In the genomic region with DNA sequence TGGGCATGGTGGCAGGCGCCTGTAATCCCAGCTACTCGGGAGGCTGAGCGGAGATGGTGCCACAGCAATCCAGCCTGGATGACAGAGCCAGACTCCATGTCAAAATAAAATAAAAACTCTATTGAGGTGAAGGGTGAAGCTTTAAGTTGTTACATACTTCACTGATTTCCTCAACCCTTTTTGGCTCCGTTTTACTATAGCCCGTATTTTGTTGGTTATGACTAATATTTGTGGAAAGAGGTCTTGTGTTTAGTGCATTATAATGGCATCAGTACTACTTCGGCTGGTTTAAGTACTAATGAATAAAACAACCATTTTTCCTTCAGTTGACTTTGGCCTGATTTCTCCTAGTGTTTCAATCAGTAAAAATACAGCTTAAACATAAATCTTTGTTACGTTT, we compare ENCODE assay signal across 20 cellular contexts. TPM values are rescaled to one million over a fixed set of nuclear protein-coding genes. Genes with fewer than 3 reads are reported as not detected.
DNase-seq lines count a peak whose midpoint lies in the region; ATAC-seq, FAIRE-seq and TF ChIP-seq lines count a peak whose summit lies in the region.
"Had no signal": no experiment of that assay in that cellular context is flagged by ENCODE, and none has a peak within 500 bp of the region (broad histone marks: within the 10 kb centered on the region; RNA-seq: fewer than 3 reads in every experiment).

No MANE protein-coding gene starts in this region.

- H4K5ac ChIP-seq in H1 (ENCODE audit: insufficient read length, low read depth, low read length), result peak overlapping the region; percentile 43

- no peak overlapping the region for H3K4ac ChIP-seq in H1 (replicated peaks; ENCODE audit: insufficient read length, low read depth, low read length)
- H3K4ac ChIP-seq in mesenchymal stem cell (ENCODE audit: low read depth in 1 of 2, low read length in 2 of 2), result no peak overlapping the region

- no peak overlapping the region for H2BK5ac ChIP-seq in H1 (ENCODE audit: low read depth, low read length)
- no peak overlapping the region for H2BK5ac ChIP-seq in mesenchymal stem cell (ENCODE audit: low read depth, low read length, poor library complexity, severe bottlenecking)

- no peak overlapping the region for H3K14ac ChIP-seq in H1 (ENCODE audit: insufficient read length)
- H3K14ac ChIP-seq in mesenchymal stem cell (ENCODE audit: low read length in 2 of 2), result no peak overlapping the region

- FAIRE-seq in H1 (lab: Jason Lieb, UNC), result no peak
- FAIRE-seq: RCC 7860 had no signal

- no peaks in the 10 kb centered on the region for H4K20me1 ChIP-seq in H1 (replicated peaks in 1 of 2; ENCODE audit: control insufficient read depth in 1 of 2, insufficient read depth in 2 of 2, low read length in 2 of 2)

- TF ChIP-seq RAD21 in H1 (IDR thresholded peaks at IDR 0.05 in 1 of 2, conservative IDR thresholded peaks at IDR 0.05 in 1 of 2; ENCODE audit: low read depth in 2 of 2, low read length in 2 of 2), result no peak

- H2AK5ac ChIP-seq in H1 (ENCODE audit: low read depth, low read length), result no peak overlapping the region
- H2AK5ac ChIP-seq in mesenchymal stem cell (ENCODE audit: low read length, severe bottlenecking), result no peak overlapping the region

- H3K4me3 ChIP-seq in H1 (ENCODE audit: extremely low read depth in 1 of 4, insufficient read depth in 2 of 4, low read depth in 3 of 4, low read length in 4 of 4), result no peak overlapping the region
- H3K4me3 ChIP-seq in mesenchymal stem cell (ENCODE audit: insufficient read depth in 1 of 2, low read depth in 1 of 2, low read length in 2 of 2), result no peak overlapping the region

- H3K79me1 ChIP-seq in H1 (ENCODE audit: low read depth, low read length) (no peaks in the 10 kb centered on the region), mesenchymal stem cell (replicated peaks; ENCODE audit: low read length, poor library complexity, severe bottlenecking) (no peaks in the 10 kb centered on the region)

- no peak overlapping the region for H2BK120ac ChIP-seq in H1 (replicated peaks; ENCODE audit: low read depth, low read length)
- H2BK120ac ChIP-seq in mesenchymal stem cell (ENCODE audit: low read depth, low read length), result no peak overlapping the region

- H2AFZ ChIP-seq in H1 (ENCODE audit: low read length) (no peak overlapping the region), mesenchymal stem cell (ENCODE audit: low read depth, low read length) (no peak overlapping the region)

- no peak overlapping the region for H3K4me3 Mint-ChIP-seq in stimulated activated naive CD8-positive, alpha-beta T cell treated with anti-CD3 and anti-CD28 coated beads, Interleukin-15, amount 100 ng/mL, for 72 hours
- H3K4me3 Mint-ChIP-seq: CD4-positive, CD25-positive, alpha-beta regulatory T cell had no signal

- peak; percentile 41 for DNase-seq in AG08395 (ENCODE audit: low spot score)
- peak; percentile 36 for DNase-seq in HCEC 1CT
- DNase-seq in H1 (ENCODE audit: low read depth in 1 of 2, low spot score in 2 of 2), result no peak
- no peak for DNase-seq in mesenchymal stem cell
- no peak for DNase-seq in NCI-H226
- no peak for DNase-seq in posterior cingulate gyrus
- no peak for DNase-seq in stimulated activated naive CD8-positive, alpha-beta T cell treated with anti-CD3 and anti-CD28 coated beads, Interleukin-15, amount 100 ng/mL, for 72 hours
- DNase-seq in 8988T, result no peak
- DNase-seq: CD4-positive, CD25-positive, alpha-beta regulatory T cell; DMS79; GF-D8; Kasumi-1; NCI-H1417; NCI-H2029; NCI-H510A treated with DMSO at 0.1 percent for 48 hours; SHP77 had no signal

- H3K27me3 Mint-ChIP-seq in stimulated activated naive CD8-positive, alpha-beta T cell treated with anti-CD3 and anti-CD28 coated beads, Interleukin-15, amount 100 ng/mL, for 72 hours, result no peaks in the 10 kb centered on the region
- H3K27me3 Mint-ChIP-seq: CD4-positive, CD25-positive, alpha-beta regulatory T cell had no signal

- no peak overlapping the region for H3K23ac ChIP-seq in H1 (ENCODE audit: insufficient read length)
- H3K23ac ChIP-seq in mesenchymal stem cell (ENCODE audit: low read length in 2 of 2), result no peak overlapping the region

- no peak overlapping the region for H3K27ac Mint-ChIP-seq in stimulated activated naive CD8-positive, alpha-beta T cell treated with anti-CD3 and anti-CD28 coated beads, Interleukin-15, amount 100 ng/mL, for 72 hours
- H3K27ac Mint-ChIP-seq: CD4-positive, CD25-positive, alpha-beta regulatory T cell had no signal

- H3K9me3 ChIP-seq in H1 (ENCODE audit: insufficient read depth in 2 of 2, low read depth in 1 of 2, low read length in 1 of 2) (no peaks in the 10 kb centered on the region), mesenchymal stem cell (ENCODE audit: control insufficient read depth, low read length) (no peaks in the 10 kb centered on the region)

- no peak overlapping the region for H3K18ac ChIP-seq in H1 (ENCODE audit: extremely low read depth, low read length)
- H3K18ac ChIP-seq in mesenchymal stem cell (ENCODE audit: low read depth in 1 of 2, low read length in 2 of 2), result no peak overlapping the region

- no peak for ATAC-seq in stimulated activated naive CD8-positive, alpha-beta T cell treated with anti-CD3 and anti-CD28 coated beads, Interleukin-15, amount 100 ng/mL, for 72 hours
- ATAC-seq: HCT116, SK-N-SH treated with all-trans-retinoic acid at 6 μM for 48 hours had no signal

- TF ChIP-seq CTCF in H1 (IDR thresholded peaks at IDR 0.05; ENCODE audit: control extremely low read depth in 1 of 3, insufficient read depth in 1 of 3, low read depth in 1 of 3, low read length in 3 of 3), result no peak

- H3K56ac ChIP-seq in H1 (replicated peaks; ENCODE audit: insufficient read length, low read depth, low read length), result no peak overlapping the region

- no peaks in the 10 kb centered on the region for H3K27me3 ChIP-seq in H1 (replicated peaks in 1 of 4; ENCODE audit: control insufficient read depth in 3 of 4, extremely low read depth in 1 of 4, insufficient read depth in 3 of 4, low read length in 3 of 4)
- H3K27me3 ChIP-seq in mesenchymal stem cell (ENCODE audit: control insufficient read depth in 1 of 2, insufficient read depth in 1 of 2, low read length in 2 of 2), result no peaks in the 10 kb centered on the region

- no peaks in the 10 kb centered on the region for H3K9me3 Mint-ChIP-seq in stimulated activated naive CD8-positive, alpha-beta T cell treated with anti-CD3 and anti-CD28 coated beads, Interleukin-15, amount 100 ng/mL, for 72 hours
- H3K9me3 Mint-ChIP-seq: CD4-positive, CD25-positive, alpha-beta regulatory T cell had no signal

- H2BK15ac ChIP-seq in H1 (ENCODE audit: low read length) (no peak overlapping the region), mesenchymal stem cell (ENCODE audit: low read depth, poor library complexity, severe bottlenecking) (no peak overlapping the region)

- H3K4me2 ChIP-seq in H1 (ENCODE audit: insufficient read depth in 1 of 2, low read depth in 2 of 2, low read length in 2 of 2) (no peak overlapping the region), mesenchymal stem cell (ENCODE audit: low read length, poor library complexity, severe bottlenecking) (no peak overlapping the region)

- H3K27ac ChIP-seq in H1 (ENCODE audit: low read depth, low read length), result no peak overlapping the region
- no peak overlapping the region for H3K27ac ChIP-seq in mesenchymal stem cell (ENCODE audit: low read length, poor library complexity, severe bottlenecking)

- no peaks in the 10 kb centered on the region for H3K4me1 Mint-ChIP-seq in stimulated activated naive CD8-positive, alpha-beta T cell treated with anti-CD3 and anti-CD28 coated beads, Interleukin-15, amount 100 ng/mL, for 72 hours
- H3K4me1 Mint-ChIP-seq: CD4-positive, CD25-positive, alpha-beta regulatory T cell had no signal

- TF ChIP-seq EP300 in H1 (IDR thresholded peaks at IDR 0.05; ENCODE audit: borderline replicate concordance in 1 of 2, low read depth in 2 of 2, low read length in 2 of 2), result no peak

- no peaks in the 10 kb centered on the region for H3K23me2 ChIP-seq in H1 (ENCODE audit: low read depth, low read length)

- CTCF ChIA-PET in H1 (lab: Charles Lee; ENCODE audit: partially characterized antibody), result interaction anchor here (1.1 to 1.8 kb wide), 3 partner anchors 9 to 33 kb away, joined by 3 to 8 read pairs (median 4); no protein-coding TSS in a partner anchor

- POLR2A ChIA-PET in H1 (lab: Charles Lee; ENCODE audit: partially characterized antibody), result interaction anchor here (0.6 to 1.6 kb wide), 4 partner anchors 8 to 43 kb away, joined by 3 read pairs; no protein-coding TSS in a partner anchor

- no peak for TF ChIP-seq POLR2A in H1 (IDR thresholded peaks at IDR 0.05; ENCODE audit: control extremely low read depth in 1 of 2, low read depth in 2 of 2, low read length in 2 of 2)

- no peak overlapping the region for H2BK12ac ChIP-seq in H1 (ENCODE audit: low read depth, low read length)
- no peak overlapping the region for H2BK12ac ChIP-seq in mesenchymal stem cell (ENCODE audit: low read length in 2 of 2)

- WGBS in H1 (ENCODE audit: extremely low coverage in 1 of 2, insufficient coverage in 1 of 2, insufficient read length in 1 of 2, insufficient replicate concordance in 2 of 2, low coverage in 1 of 2, low lambda C conversion rate in 2 of 2, missing lambda C conversion rate in 1 of 2), 2 experiments, result 97% methylated on average over 7 of the region's 7 CpGs; no CpG with 5 or more reads in 1 of the 2 experiments
- 94% methylated on average over 2 of the region's 7 CpGs for WGBS in mesenchymal stem cell

- H3K9ac ChIP-seq in H1 (replicated peaks in 1 of 4; ENCODE audit: extremely low read depth in 1 of 4, low read depth in 3 of 4, low read length in 3 of 4), result no peak overlapping the region
- H3K9ac ChIP-seq in mesenchymal stem cell (ENCODE audit: low read length), result peak overlapping the region; percentile 20

- intact Hi-C loops in posterior cingulate gyrus (cut with DNase I), result no loop called here

- no peaks in the 10 kb centered on the region for H3K79me2 ChIP-seq in H1 (ENCODE audit: control insufficient read depth in 1 of 2, insufficient read depth in 2 of 2, low read length in 2 of 2)

- H4K91ac ChIP-seq in H1 (replicated peaks; ENCODE audit: insufficient read length, low read length), result no peak overlapping the region
- no peak overlapping the region for H4K91ac ChIP-seq in mesenchymal stem cell (ENCODE audit: low read length)

- H2BK20ac ChIP-seq in H1 (ENCODE audit: low read length), result no peak overlapping the region

- H3K4me1 ChIP-seq in H1 (replicated peaks in 1 of 4; ENCODE audit: control insufficient read depth in 3 of 4, insufficient read depth in 4 of 4, low read length in 3 of 4) (no peaks in the 10 kb centered on the region; a peak in 1 of 7 replicates), mesenchymal stem cell (ENCODE audit: control insufficient read depth, insufficient read depth, low read depth, low read length) (no peaks in the 10 kb centered on the region)

- H3K36me3 ChIP-seq in H1 (ENCODE audit: control insufficient read depth in 2 of 4, insufficient read depth in 4 of 4, low read length in 3 of 4), result no peaks in the 10 kb centered on the region
- no peaks in the 10 kb centered on the region for H3K36me3 ChIP-seq in mesenchymal stem cell (ENCODE audit: control insufficient read depth in 1 of 2, insufficient read depth in 2 of 2, low read depth in 1 of 2, low read length in 2 of 2)

- H4K8ac ChIP-seq in H1 (ENCODE audit: extremely low read depth, insufficient read depth, low read length) (no peak overlapping the region), mesenchymal stem cell (ENCODE audit: low read length) (no peak overlapping the region)

RNA-seq across cellular contexts. Expression of a gene that starts 27.0 kb away (rescaled TPM):
- total RNA-seq in H1 (2021; fragmentation: NEBNext Ultra II Directional; extraction: Animal tissue kit (Norgen Biotek cat#: 25700)), result 18.2 and 19.3 TPM in 2 replicates
- 10.1 and 11.1 TPM in 2 replicates for polyA plus RNA-seq in H1 (2011; rRNA removed)
- 10.7 TPM for polyA plus RNA-seq in H1 (2011; cell fraction: cytosol; rRNA removed)
- polyA plus RNA-seq in H1 (2011; cell fraction: nucleus; rRNA removed), result 6.0 TPM
- polyA plus RNA-seq in H1 (2012, experiment 1 of 2), result 9.0 to 20.2 TPM (median 14.2 TPM) in 4 replicates
- polyA plus RNA-seq in H1 (2012, experiment 2 of 2), result 6.3 TPM
- polyA plus RNA-seq in H1 (2013, experiment 1 of 2), result 9.7 TPM
- polyA plus RNA-seq in H1 (2013, experiment 2 of 2), result 8.7 TPM
- 10.8 and 15.7 TPM in 2 replicates for polyA minus RNA-seq in H1 (2011; rRNA and poly(A)+ RNA removed)
- polyA minus RNA-seq in H1 (2011; cell fraction: cytosol; rRNA and poly(A)+ RNA removed), result 15.4 TPM
- 4.7 TPM for polyA minus RNA-seq in H1 (2011; cell fraction: nucleus; rRNA and poly(A)+ RNA removed)
- polyA plus RNA-seq in mesenchymal stem cell (2013, experiment 1 of 2), result 1.1 TPM
- polyA plus RNA-seq in mesenchymal stem cell (2013, experiment 2 of 2), result 0.96 TPM
- total RNA-seq: A172 had no signal

RNA-seq across cellular contexts. Expression of a gene that starts 36.2 kb away (rescaled TPM):
- 664 and 688 TPM in 2 replicates for total RNA-seq in H1 (2021; fragmentation: NEBNext Ultra II Directional; extraction: Animal tissue kit (Norgen Biotek cat#: 25700))
- polyA plus RNA-seq in H1 (2011; rRNA removed), result 323 and 417 TPM in 2 replicates
- polyA plus RNA-seq in H1 (2011; cell fraction: cytosol; rRNA removed), result 357 TPM
- polyA plus RNA-seq in H1 (2011; cell fraction: nucleus; rRNA removed), result 233 TPM
- 327 to 809 TPM (median 365 TPM) in 4 replicates for polyA plus RNA-seq in H1 (2012, experiment 1 of 2)
- polyA plus RNA-seq in H1 (2012, experiment 2 of 2), result 290 TPM
- 1,112 TPM for polyA plus RNA-seq in H1 (2013, experiment 1 of 2)
- polyA plus RNA-seq in H1 (2013, experiment 2 of 2), result 1,127 TPM
- 579 and 805 TPM in 2 replicates for polyA minus RNA-seq in H1 (2011; rRNA and poly(A)+ RNA removed)
- polyA minus RNA-seq in H1 (2011; cell fraction: cytosol; rRNA and poly(A)+ RNA removed), result 243 TPM
- 193 TPM for polyA minus RNA-seq in H1 (2011; cell fraction: nucleus; rRNA and poly(A)+ RNA removed)
- 117 TPM for polyA plus RNA-seq in mesenchymal stem cell (2013, experiment 1 of 2)
- 119 TPM for polyA plus RNA-seq in mesenchymal stem cell (2013, experiment 2 of 2)

Comparison
In these comparisons a context has a peak if more than half of its experiments do, and no peak if none do; other contexts are left out.
1. DNase-seq: peak in AG08395 (single experiment) and HCEC 1CT (single experiment); none in H1 (0 of 2), mesenchymal stem cell (single experiment), NCI-H226 (single experiment), posterior cingulate gyrus (0 of 10), stimulated activated naive CD8-positive, alpha-beta T cell treated with anti-CD3 and anti-CD28 coated beads, Interleukin-15, amount 100 ng/mL, for 72 hours (0 of 2) and 8988T (single experiment).